In the genomic region with DNA sequence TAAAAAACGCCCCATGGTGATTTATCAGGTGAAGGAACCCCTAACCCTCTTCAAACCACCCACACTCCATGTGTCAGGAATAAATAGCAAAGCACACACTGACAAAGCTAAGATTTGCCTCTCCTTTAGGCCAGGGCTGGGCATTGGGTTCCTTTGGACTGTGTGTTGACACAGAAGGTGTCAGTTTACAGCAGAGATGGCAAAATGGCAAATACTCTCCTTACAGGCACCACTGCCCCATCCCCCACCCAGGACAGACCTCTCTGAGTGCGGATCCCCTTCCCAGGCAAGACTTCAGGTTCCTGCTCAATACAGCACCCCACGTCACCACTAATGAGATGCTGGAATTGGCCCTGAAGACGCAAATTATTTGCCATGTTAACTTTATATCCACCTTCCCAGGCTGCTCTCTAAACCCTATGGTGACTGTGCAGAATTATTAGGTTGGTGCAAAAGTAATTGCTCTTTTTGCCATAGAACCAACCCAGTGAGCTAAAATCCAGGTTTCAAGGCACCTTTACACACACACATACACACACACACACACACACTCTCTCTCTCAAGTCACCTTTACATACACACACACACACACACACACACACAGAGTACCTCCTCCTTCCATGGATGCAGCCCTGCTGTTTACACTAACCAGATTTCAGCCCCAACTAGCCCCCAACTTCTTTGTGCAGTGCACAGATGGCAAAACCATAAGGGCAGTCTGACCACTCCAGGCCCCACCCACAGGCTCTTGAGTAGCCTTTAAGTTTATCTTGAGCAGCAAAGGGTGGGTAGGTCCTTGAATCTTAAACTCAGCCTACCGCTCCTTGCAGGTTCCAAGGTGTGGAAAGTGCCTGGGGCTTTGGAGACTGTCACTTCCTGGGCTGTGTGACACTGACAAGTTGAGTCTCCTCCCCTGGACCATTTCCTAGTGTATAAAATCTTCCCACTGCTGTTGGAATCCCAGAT, we compare ENCODE assay signal across 1 cellular context.
TF ChIP-seq lines count a peak whose summit lies in the region.

No MANE protein-coding gene starts in this region.

TF ChIP-seq in K562, 482 proteins besides CTCF, POLR2A, EP300 and RAD21 (continued from another document and continues in another):
- TF ChIP-seq, protein P1, sequence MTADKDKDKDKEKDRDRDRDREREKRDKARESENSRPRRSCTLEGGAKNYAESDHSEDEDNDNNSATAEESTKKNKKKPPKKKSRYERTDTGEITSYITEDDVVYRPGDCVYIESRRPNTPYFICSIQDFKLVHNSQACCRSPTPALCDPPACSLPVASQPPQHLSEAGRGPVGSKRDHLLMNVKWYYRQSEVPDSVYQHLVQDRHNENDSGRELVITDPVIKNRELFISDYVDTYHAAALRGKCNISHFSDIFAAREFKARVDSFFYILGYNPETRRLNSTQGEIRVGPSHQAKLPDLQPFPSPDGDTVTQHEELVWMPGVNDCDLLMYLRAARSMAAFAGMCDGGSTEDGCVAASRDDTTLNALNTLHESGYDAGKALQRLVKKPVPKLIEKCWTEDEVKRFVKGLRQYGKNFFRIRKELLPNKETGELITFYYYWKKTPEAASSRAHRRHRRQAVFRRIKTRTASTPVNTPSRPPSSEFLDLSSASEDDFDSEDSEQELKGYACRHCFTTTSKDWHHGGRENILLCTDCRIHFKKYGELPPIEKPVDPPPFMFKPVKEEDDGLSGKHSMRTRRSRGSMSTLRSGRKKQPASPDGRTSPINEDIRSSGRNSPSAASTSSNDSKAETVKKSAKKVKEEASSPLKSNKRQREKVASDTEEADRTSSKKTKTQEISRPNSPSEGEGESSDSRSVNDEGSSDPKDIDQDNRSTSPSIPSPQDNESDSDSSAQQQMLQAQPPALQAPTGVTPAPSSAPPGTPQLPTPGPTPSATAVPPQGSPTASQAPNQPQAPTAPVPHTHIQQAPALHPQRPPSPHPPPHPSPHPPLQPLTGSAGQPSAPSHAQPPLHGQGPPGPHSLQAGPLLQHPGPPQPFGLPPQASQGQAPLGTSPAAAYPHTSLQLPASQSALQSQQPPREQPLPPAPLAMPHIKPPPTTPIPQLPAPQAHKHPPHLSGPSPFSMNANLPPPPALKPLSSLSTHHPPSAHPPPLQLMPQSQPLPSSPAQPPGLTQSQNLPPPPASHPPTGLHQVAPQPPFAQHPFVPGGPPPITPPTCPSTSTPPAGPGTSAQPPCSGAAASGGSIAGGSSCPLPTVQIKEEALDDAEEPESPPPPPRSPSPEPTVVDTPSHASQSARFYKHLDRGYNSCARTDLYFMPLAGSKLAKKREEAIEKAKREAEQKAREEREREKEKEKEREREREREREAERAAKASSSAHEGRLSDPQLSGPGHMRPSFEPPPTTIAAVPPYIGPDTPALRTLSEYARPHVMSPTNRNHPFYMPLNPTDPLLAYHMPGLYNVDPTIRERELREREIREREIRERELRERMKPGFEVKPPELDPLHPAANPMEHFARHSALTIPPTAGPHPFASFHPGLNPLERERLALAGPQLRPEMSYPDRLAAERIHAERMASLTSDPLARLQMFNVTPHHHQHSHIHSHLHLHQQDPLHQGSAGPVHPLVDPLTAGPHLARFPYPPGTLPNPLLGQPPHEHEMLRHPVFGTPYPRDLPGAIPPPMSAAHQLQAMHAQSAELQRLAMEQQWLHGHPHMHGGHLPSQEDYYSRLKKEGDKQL (CRISPR knock-in tag; IDR thresholded peaks at IDR 0.05; ENCODE audit: borderline replicate concordance) = no peak
- TF ChIP-seq CBX8 (IDR thresholded peaks at IDR 0.05; ENCODE audit: borderline replicate concordance, extremely low read depth, low read depth, low read length, poor library complexity, severe bottlenecking) (no peak), TCFL5 (CRISPR knock-in tag; conservative IDR thresholded peaks at IDR 0.05) (no peak), OTX1 (CRISPR knock-in tag; IDR thresholded peaks at IDR 0.05) (0 out of 2 replicates have a peak, but pooled peaks have one; percentile 20), ARID1B (IDR thresholded peaks at IDR 0.05) (no peak; the same call in 1 of the 2 replicates), MEIS2 (IDR thresholded peaks at IDR 0.05; ENCODE audit: partially characterized antibody) (no peak), CBFA2T3 (IDR thresholded peaks at IDR 0.05) (no peak), PML (IDR thresholded peaks at IDR 0.05; ENCODE audit: low read length) (no peak), HLTF (IDR thresholded peaks at IDR 0.05) (0 out of 2 replicates have a peak, but pooled peaks have one; percentile 44), HDGF (IDR thresholded peaks at IDR 0.05) (0 out of 2 replicates have a peak, but pooled peaks have one; percentile 36), SNIP1 (IDR thresholded peaks at IDR 0.05; ENCODE audit: low read depth) (no peak), ZNF143 (CRISPR knock-in tag; IDR thresholded peaks at IDR 0.05) (no peak), SRF (CRISPR knock-in tag; IDR thresholded peaks at IDR 0.05) (no peak), ZNF444 (CRISPR knock-in tag; IDR thresholded peaks at IDR 0.05) (no peak), ARNT (IDR thresholded peaks at IDR 0.05) (no peak), GTF2F1 (IDR thresholded peaks at IDR 0.05; ENCODE audit: low read depth, low read length) (no peak), HDAC1 (IDR thresholded peaks at IDR 0.05) (peak in 1 of 2 experiments; percentile 55; a peak in 1 of 4 replicates), PRPF4 (IDR thresholded peaks at IDR 0.05; ENCODE audit: insufficient read depth, low read depth, low read length, poor library complexity, severe bottlenecking) (no peak), PPARD (CRISPR knock-in tag; IDR thresholded peaks at IDR 0.05) (no peak), CBX1 (IDR thresholded peaks at IDR 0.05; ENCODE audit: low read depth) (no peak), DACH1 (IDR thresholded peaks at IDR 0.05; ENCODE audit: partially characterized antibody) (peak; percentile 11), ZNF316 (IDR thresholded peaks at IDR 0.05) (peak; percentile 81), ZNF77 (CRISPR knock-in tag; IDR thresholded peaks at IDR 0.05) (no peak), RB1 (IDR thresholded peaks at IDR 0.05; ENCODE audit: low read depth) (no peak), MYNN (IDR thresholded peaks at IDR 0.05) (no peak), MYNN (CRISPR knock-in tag; IDR thresholded peaks at IDR 0.05) (no peak), NR2C2 (CRISPR knock-in tag; IDR thresholded peaks at IDR 0.05) (no peak), NR2C2 (tag; IDR thresholded peaks at IDR 0.05) (no peak), FOXA1 (IDR thresholded peaks at IDR 0.05; ENCODE audit: borderline replicate concordance) (no peak), PRMT5 (CRISPR knock-in tag; IDR thresholded peaks at IDR 0.05) (no peak)
- TF ChIP-seq, protein P2, sequence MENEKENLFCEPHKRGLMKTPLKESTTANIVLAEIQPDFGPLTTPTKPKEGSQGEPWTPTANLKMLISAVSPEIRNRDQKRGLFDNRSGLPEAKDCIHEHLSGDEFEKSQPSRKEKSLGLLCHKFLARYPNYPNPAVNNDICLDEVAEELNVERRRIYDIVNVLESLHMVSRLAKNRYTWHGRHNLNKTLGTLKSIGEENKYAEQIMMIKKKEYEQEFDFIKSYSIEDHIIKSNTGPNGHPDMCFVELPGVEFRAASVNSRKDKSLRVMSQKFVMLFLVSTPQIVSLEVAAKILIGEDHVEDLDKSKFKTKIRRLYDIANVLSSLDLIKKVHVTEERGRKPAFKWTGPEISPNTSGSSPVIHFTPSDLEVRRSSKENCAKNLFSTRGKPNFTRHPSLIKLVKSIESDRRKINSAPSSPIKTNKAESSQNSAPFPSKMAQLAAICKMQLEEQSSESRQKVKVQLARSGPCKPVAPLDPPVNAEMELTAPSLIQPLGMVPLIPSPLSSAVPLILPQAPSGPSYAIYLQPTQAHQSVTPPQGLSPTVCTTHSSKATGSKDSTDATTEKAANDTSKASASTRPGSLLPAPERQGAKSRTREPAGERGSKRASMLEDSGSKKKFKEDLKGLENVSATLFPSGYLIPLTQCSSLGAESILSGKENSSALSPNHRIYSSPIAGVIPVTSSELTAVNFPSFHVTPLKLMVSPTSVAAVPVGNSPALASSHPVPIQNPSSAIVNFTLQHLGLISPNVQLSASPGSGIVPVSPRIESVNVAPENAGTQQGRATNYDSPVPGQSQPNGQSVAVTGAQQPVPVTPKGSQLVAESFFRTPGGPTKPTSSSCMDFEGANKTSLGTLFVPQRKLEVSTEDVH (IDR thresholded peaks at IDR 0.05; ENCODE audit: low read depth, partially characterized antibody) = no peak
- TF ChIP-seq, protein P3, sequence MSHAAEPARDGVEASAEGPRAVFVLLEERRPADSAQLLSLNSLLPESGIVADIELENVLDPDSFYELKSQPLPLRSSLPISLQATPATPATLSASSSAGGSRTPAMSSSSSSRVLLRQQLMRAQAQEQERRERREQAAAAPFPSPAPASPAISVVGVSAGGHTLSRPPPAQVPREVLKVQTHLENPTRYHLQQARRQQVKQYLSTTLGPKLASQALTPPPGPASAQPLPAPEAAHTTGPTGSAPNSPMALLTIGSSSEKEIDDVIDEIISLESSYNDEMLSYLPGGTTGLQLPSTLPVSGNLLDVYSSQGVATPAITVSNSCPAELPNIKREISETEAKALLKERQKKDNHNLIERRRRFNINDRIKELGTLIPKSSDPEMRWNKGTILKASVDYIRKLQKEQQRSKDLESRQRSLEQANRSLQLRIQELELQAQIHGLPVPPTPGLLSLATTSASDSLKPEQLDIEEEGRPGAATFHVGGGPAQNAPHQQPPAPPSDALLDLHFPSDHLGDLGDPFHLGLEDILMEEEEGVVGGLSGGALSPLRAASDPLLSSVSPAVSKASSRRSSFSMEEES (CRISPR knock-in tag; IDR thresholded peaks at IDR 0.05) = no peak
- TF ChIP-seq, protein P4, sequence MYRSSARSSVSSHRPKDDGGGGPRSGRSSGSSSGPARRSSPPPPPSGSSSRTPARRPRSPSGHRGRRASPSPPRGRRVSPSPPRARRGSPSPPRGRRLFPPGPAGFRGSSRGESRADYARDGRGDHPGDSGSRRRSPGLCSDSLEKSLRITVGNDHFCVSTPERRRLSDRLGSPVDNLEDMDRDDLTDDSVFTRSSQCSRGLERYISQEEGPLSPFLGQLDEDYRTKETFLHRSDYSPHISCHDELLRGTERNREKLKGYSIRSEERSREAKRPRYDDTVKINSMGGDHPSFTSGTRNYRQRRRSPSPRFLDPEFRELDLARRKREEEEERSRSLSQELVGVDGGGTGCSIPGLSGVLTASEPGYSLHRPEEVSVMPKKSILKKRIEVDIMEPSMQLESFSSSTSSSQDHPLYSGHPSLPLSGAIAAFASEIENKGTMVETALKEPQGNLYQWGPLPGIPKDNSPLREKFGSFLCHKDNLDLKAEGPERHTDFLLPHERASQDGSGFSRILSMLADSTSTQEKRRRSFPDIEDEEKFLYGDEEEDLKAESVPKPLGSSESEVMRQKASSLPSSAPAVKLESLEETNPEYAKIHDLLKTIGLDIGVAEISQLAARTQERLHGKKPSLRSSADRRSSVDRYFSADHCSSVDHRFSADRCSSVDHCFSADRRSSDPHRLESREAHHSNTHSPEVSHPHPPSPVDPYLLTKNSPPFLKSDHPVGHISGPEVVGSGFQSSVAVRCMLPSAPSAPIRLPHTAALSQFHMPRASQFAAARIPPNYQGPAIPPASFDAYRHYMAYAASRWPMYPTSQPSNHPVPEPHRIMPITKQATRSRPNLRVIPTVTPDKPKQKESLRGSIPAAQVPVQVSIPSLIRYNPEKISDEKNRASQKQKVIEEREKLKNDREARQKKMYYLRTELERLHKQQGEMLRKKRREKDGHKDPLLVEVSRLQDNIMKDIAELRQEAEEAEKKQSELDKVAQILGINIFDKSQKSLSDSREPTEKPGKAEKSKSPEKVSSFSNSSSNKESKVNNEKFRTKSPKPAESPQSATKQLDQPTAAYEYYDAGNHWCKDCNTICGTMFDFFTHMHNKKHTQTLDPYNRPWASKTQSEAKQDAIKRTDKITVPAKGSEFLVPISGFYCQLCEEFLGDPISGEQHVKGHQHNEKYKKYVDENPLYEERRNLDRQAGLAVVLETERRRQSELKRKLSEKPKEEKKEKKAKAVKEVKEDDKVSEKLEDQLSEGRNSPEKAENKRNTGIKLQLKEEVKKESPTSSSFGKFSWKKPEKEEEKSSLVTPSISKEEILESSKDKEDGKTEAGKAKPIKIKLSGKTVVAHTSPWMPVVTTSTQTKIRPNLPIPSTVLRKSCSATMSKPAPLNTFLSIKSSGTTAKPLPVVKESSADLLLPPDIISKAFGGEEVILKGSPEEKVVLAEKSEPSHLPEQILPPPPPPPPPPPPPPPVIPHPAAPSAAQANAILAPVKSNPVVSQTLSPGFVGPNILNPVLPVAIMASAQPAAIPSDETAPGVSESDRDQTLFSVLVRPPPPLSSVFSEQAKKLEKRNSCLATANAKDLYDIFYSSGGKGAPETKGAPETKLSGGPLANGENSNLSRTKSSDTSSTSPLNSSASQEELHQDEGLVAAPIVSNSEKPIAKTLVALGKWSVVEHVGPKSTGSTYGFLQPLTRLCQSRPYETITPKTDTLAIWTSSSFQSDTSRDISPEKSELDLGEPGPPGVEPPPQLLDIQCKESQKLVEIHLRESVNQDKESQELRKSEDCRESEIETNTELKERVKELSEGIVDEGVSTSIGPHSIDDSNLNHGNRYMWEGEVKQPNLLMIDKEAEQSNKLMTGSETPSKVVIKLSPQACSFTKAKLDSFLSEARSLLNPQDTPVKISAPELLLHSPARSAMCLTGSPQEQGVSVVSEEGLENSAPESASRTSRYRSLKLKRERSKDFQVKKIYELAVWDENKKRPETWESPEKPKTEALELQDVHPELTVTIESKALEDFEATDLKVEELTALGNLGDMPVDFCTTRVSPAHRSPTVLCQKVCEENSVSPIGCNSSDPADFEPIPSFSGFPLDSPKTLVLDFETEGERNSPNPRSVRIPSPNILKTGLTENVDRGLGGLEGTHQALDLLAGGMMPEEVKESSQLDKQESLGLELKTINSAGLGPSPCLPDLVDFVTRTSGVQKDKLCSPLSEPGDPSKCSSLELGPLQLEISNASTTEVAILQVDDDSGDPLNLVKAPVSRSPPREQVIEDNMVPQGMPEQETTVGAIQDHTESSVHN (IDR thresholded peaks at IDR 0.05; ENCODE audit: borderline replicate concordance in 1 of 2, low read depth in 1 of 2) = no peak
- TF ChIP-seq, protein P5, sequence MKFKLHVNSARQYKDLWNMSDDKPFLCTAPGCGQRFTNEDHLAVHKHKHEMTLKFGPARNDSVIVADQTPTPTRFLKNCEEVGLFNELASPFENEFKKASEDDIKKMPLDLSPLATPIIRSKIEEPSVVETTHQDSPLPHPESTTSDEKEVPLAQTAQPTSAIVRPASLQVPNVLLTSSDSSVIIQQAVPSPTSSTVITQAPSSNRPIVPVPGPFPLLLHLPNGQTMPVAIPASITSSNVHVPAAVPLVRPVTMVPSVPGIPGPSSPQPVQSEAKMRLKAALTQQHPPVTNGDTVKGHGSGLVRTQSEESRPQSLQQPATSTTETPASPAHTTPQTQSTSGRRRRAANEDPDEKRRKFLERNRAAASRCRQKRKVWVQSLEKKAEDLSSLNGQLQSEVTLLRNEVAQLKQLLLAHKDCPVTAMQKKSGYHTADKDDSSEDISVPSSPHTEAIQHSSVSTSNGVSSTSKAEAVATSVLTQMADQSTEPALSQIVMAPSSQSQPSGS (CRISPR knock-in tag; IDR thresholded peaks at IDR 0.05) = no peak
